Comparison of ENCODE assay signal across 8 cellular contexts in genomic region chr20:63273635-63274380, GRCh38. TPM values are rescaled to one million over a fixed set of nuclear protein-coding genes. Genes with fewer than 3 reads are reported as not detected.
DNase-seq lines count a peak whose midpoint lies in the region; ATAC-seq and TF ChIP-seq lines count a peak whose summit lies in the region.

No MANE protein-coding gene starts in this region.

- POLR2A ChIA-PET in activated CD4-positive, alpha-beta T cell treated with anti-CD3 and anti-CD28 coated beads, Interleukin-2, amount 10 ng/mL, durations not matched to agents 7 days and 5 days (lab: Charles Lee) = no interaction called here
- POLR2A ChIA-PET in T-cell (lab: Charles Lee) = no interaction called here

- TF ChIP-seq POLR2A in gastrocnemius medialis (IDR thresholded peaks at IDR 0.05) (no peak), lower leg skin (IDR thresholded peaks at IDR 0.05) (no peak)

- H3K27me3 ChIP-seq in gastrocnemius medialis = peaks cover 0 to 9% (median 7%) of the 10 kb centered on the region in 3 donors

- peaks cover 19 to 24% of the 10 kb centered on the region in 2 donors for H3K4me1 ChIP-seq in gastrocnemius medialis

- 25 to 28% methylated on average over 20 of the region's 20 CpGs for WGBS in lower leg skin, 2 donors

- H3K27me3 Mint-ChIP-seq in activated CD4-positive, alpha-beta T cell treated with anti-CD3 and anti-CD28 coated beads, Interleukin-2, amount 10 ng/mL, durations not matched to agents 7 days and 5 days = no peaks in the 10 kb centered on the region
- H3K27me3 Mint-ChIP-seq in T-cell = no peaks in the 10 kb centered on the region

- H3K27ac ChIP-seq in gastrocnemius medialis = no peak overlapping the region

- H3K9me3 ChIP-seq in gastrocnemius medialis = no peaks in the 10 kb centered on the region

- intact Hi-C loops in gastrocnemius medialis (cut with DNase I; ENCODE audit: low total_unique reads) = loop anchor here (2.0 kb wide), 1 partner anchor 57 kb away; the partner anchor contains the start of gene YTHDF1
- intact Hi-C loops in lower leg skin (cut with DNase I; ENCODE audit: low total_unique reads) = no loop called here

- H3K27ac Mint-ChIP-seq in activated CD4-positive, alpha-beta T cell treated with anti-CD3 and anti-CD28 coated beads, Interleukin-2, amount 10 ng/mL, durations not matched to agents 7 days and 5 days = peak overlapping the region; percentile 90
- H3K27ac Mint-ChIP-seq in T-cell = peak overlapping the region; percentile 57 to 81

- H3K36me3 ChIP-seq in gastrocnemius medialis = peaks cover 0 to 32% of the 10 kb centered on the region in 2 donors

- CTCF ChIA-PET in activated CD4-positive, alpha-beta T cell treated with anti-CD3 and anti-CD28 coated beads, Interleukin-2, amount 10 ng/mL, durations not matched to agents 7 days and 5 days (lab: Charles Lee) = interaction anchor here (1.0 to 1.2 kb wide), 2 partner anchors 29 to 58 kb away, joined by 3 to 4 read pairs; partner anchors contain the start of gene YTHDF1
- CTCF ChIA-PET in T-cell (lab: Charles Lee) = no interaction called here

- TF ChIP-seq CTCF in fibroblast of villous mesenchyme (IDR thresholded peaks at IDR 0.05; ENCODE audit: insufficient read depth, low read depth, low read length) (no peak), gastrocnemius medialis (IDR thresholded peaks at IDR 0.05 in 4 of 5, conservative IDR thresholded peaks at IDR 0.05 in 1 of 5) (no peak), lower leg skin (IDR thresholded peaks at IDR 0.05) (no peak)

- no peak for DNase-seq in activated CD4-positive, alpha-beta T cell treated with anti-CD3 and anti-CD28 coated beads, Interleukin-2, amount 10 ng/mL, durations not matched to agents 7 days and 5 days
- no peak for DNase-seq in activated CD4-positive, alpha-beta T cell treated with anti-CD3 and anti-CD28 coated beads for 48 hours
- no peak for DNase-seq in T-cell
- peak; percentile 84 for DNase-seq in fibroblast of villous mesenchyme (ENCODE audit: low read depth)
- no peak for DNase-seq in gastrocnemius medialis
- no peak for DNase-seq in CD1c-positive myeloid dendritic cell (ENCODE audit: extremely low spot score)
- no peak for DNase-seq in lower leg skin (ENCODE audit: low spot score in 2 of 2)
- DNase-seq in NCI-H2227 (lab: John Stamatoyannopoulos, UW; ENCODE audit: unreplicated experiment) = no peak

- H3K36me3 Mint-ChIP-seq in activated CD4-positive, alpha-beta T cell treated with anti-CD3 and anti-CD28 coated beads, Interleukin-2, amount 10 ng/mL, durations not matched to agents 7 days and 5 days (ENCODE audit: low read depth) = peaks cover 4% of the 10 kb centered on the region
- H3K36me3 Mint-ChIP-seq in T-cell = peaks cover 3% of the 10 kb centered on the region

- H3K9me3 Mint-ChIP-seq in activated CD4-positive, alpha-beta T cell treated with anti-CD3 and anti-CD28 coated beads, Interleukin-2, amount 10 ng/mL, durations not matched to agents 7 days and 5 days = no peaks in the 10 kb centered on the region
- no peaks in the 10 kb centered on the region for H3K9me3 Mint-ChIP-seq in T-cell

- H3K4me3 Mint-ChIP-seq in activated CD4-positive, alpha-beta T cell treated with anti-CD3 and anti-CD28 coated beads, Interleukin-2, amount 10 ng/mL, durations not matched to agents 7 days and 5 days = peak overlapping the region; percentile 81
- H3K4me3 Mint-ChIP-seq in T-cell = peak overlapping the region; percentile 86 to 91 (median 87)

- H3K4me1 Mint-ChIP-seq in activated CD4-positive, alpha-beta T cell treated with anti-CD3 and anti-CD28 coated beads, Interleukin-2, amount 10 ng/mL, durations not matched to agents 7 days and 5 days = peaks cover 29% of the 10 kb centered on the region
- peaks cover 30 to 32% (median 31%) of the 10 kb centered on the region in 3 donors for H3K4me1 Mint-ChIP-seq in T-cell

- in situ Hi-C loops in gastrocnemius medialis (cut with MboI; ENCODE audit: low sequenced_read_pairs in 4 of 4) = no loop called here

- H3K4me3 ChIP-seq in fibroblast of villous mesenchyme (ENCODE audit: low read depth, low read length) (peak overlapping the region; percentile 96), gastrocnemius medialis (peak overlapping the region; percentile 84 to 99 (median 93)), lower leg skin (ENCODE audit: low read depth, poor library complexity, severe bottlenecking) (no peak overlapping the region)

- ATAC-seq in T-cell (replicated peaks in 1 of 4) = no peak
- ATAC-seq in gastrocnemius medialis = no peak

RNA-seq across cellular contexts. Expression of gene ARFGAP1, which starts 1.2 kb away (rescaled TPM):
- total RNA-seq in activated CD4-positive, alpha-beta T cell treated with anti-CD3 and anti-CD28 coated beads, Interleukin-2, amount 10 ng/mL, durations not matched to agents 7 days and 5 days = 10 to 100 TPM; 88.0 to 94.4 TPM
- total RNA-seq in T-cell (100 to 1,000 TPM; 109 to 129 (median 122) TPM), fibroblast of villous mesenchyme (85.5 and 109 TPM in 2 replicates), gastrocnemius medialis (10 to 100 TPM; 15.2 to 24.4 (median 18.0) TPM), lower leg skin (10 to 100 TPM; 31.0 to 55.1 (median 36.9) TPM)

RNA-seq across cellular contexts. Expression of gene COL20A1, which starts 19.2 kb away (rescaled TPM):
- total RNA-seq in activated CD4-positive, alpha-beta T cell treated with anti-CD3 and anti-CD28 coated beads, Interleukin-2, amount 10 ng/mL, durations not matched to agents 7 days and 5 days = not detected
- total RNA-seq in T-cell (under 1 TPM in 3 of 5 donors, not detected in 2; 0.16 to 0.35 (median 0.23) TPM), fibroblast of villous mesenchyme (under 0.01 TPM in 1 of 2 replicates, not detected in the other), gastrocnemius medialis (under 1 TPM in 1 of 4 donors, not detected in 3; 0.23 TPM), lower leg skin (not detected)

RNA-seq across cellular contexts. Expression of gene NKAIN4, which starts 19.5 kb away (rescaled TPM):
- not detected for total RNA-seq in activated CD4-positive, alpha-beta T cell treated with anti-CD3 and anti-CD28 coated beads, Interleukin-2, amount 10 ng/mL, durations not matched to agents 7 days and 5 days
- total RNA-seq in T-cell (not detected), fibroblast of villous mesenchyme (not detected in 2 replicates), gastrocnemius medialis (not detected), lower leg skin (1 to 10 TPM in 1 of 4 donors, under 1 TPM in 1, not detected in 2; 0.23 to 1.1 TPM)

RNA-seq across cellular contexts. Expression of gene BIRC7, which starts 38.1 kb away (rescaled TPM):
- not detected for total RNA-seq in activated CD4-positive, alpha-beta T cell treated with anti-CD3 and anti-CD28 coated beads, Interleukin-2, amount 10 ng/mL, durations not matched to agents 7 days and 5 days
- total RNA-seq in T-cell (not detected), fibroblast of villous mesenchyme (0.32 TPM in 1 of 2 replicates, not detected in the other), gastrocnemius medialis (not detected), lower leg skin (1 to 10 TPM in 2 of 4 donors, under 1 TPM in 1, not detected in 1; 0.53 to 2.5 (median 1.4) TPM)

RNA-seq across cellular contexts. Expression of gene YTHDF1, which starts 57.9 kb away (rescaled TPM):
- 10 to 100 TPM; 39.3 to 41.3 TPM for total RNA-seq in activated CD4-positive, alpha-beta T cell treated with anti-CD3 and anti-CD28 coated beads, Interleukin-2, amount 10 ng/mL, durations not matched to agents 7 days and 5 days
- total RNA-seq in T-cell = 10 to 100 TPM; 36.7 to 44.5 (median 42.2) TPM
- total RNA-seq in fibroblast of villous mesenchyme = 24.8 and 30.7 TPM in 2 replicates
- total RNA-seq in gastrocnemius medialis = 10 to 100 TPM; 37.1 to 45.7 (median 40.4) TPM
- total RNA-seq in lower leg skin = 10 to 100 TPM; 28.1 to 32.2 (median 30.6) TPM
